In the genomic region with DNA sequence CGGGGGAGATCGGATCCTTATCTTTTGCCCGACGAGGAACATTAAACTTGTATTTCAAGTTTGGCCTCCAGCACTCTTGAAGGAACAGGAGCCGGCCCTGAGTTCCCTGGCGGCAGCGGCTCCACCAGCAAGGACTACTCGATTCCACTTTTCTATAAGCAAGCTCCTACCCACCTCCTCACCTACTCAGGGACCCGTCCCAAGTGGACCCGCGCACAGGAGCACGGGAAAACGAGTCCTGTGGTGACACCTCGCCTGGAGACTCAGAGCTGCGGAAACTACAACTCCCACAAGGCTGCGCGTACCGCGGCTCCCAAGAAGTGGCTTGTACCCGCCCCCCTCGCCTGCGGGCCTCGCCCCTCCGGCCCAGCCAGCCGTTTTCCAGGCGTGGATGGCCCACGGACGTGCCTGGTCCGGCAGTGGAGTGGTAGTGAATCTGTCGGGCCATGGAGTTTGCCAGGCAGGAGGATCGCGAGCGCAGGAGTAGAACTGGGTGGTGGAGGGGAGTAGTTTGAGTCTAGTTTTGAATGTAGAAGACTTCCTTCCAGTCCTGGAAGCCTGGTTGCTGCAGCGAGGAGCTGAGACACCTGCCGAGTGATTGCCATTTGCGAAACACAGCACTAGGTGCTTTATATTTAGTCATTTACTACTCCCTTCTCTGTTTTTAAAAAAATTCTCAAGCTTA, we compare ENCODE assay signal across 8 cellular contexts. TPM values are rescaled to one million over a fixed set of nuclear protein-coding genes. Genes with fewer than 3 reads are reported as not detected.
DNase-seq lines count a peak whose midpoint lies in the region; ATAC-seq and TF ChIP-seq lines count a peak whose summit lies in the region.

A gene (minus strand): TSS at position 206 of the 685 bp plus-strand sequence. CDS start 476 bp downstream, outside the sequence.

- H3K4me3 ChIP-seq in HUES48 (ENCODE audit: low read depth, low read length) (peak within 1 kb of the TSS; percentile 72), OCI-LY3 (ENCODE audit: low read length) (peak within 1 kb of the TSS; percentile 82)

- peak; percentile 93 for ATAC-seq in GM21423 (IDR thresholded peaks at IDR 0.05; ENCODE audit: unreplicated experiment)

- H3K27me3 ChIP-seq in HUES48 (ENCODE audit: control insufficient read depth, insufficient read depth, low read length) (no peaks in the 10 kb centered on the region), OCI-LY3 (ENCODE audit: low read depth, low read length) (peaks cover 2% of the 10 kb centered on the region; the same call in 1 of the 2 replicates)

- H3K9ac ChIP-seq in HUES48 (ENCODE audit: low read depth, low read length): peak within 1 kb of the TSS; percentile 15
- peak within 1 kb of the TSS; percentile 62 for H3K9ac ChIP-seq in OCI-LY3 (ENCODE audit: low read length)

- peak within 1 kb of the TSS; percentile 91 for H2AFZ ChIP-seq in OCI-LY3 (ENCODE audit: low read depth, low read length)

- no peak for TF ChIP-seq CTCF in OCI-LY3 (IDR thresholded peaks at IDR 0.05; ENCODE audit: low read depth, low read length)

- no peaks in the 10 kb centered on the region for H3K79me2 ChIP-seq in OCI-LY3 (ENCODE audit: low read length)

- in situ Hi-C loops in Caki2 (cut with HindIII; ENCODE audit: low pct_unique_long_range_greater_than_20kb, low sequenced_read_pairs): no loop called here

- no peaks in the 10 kb centered on the region for H3K4me1 ChIP-seq in HUES48 (ENCODE audit: control insufficient read depth, insufficient read depth, low read length)
- peaks cover 9% of the 10 kb centered on the region; the same call in 1 of the 2 replicates for H3K4me1 ChIP-seq in OCI-LY3 (ENCODE audit: low read length)

- H3K9me3 ChIP-seq in HUES48 (ENCODE audit: control insufficient read depth, insufficient read depth, low read length) (no peaks in the 10 kb centered on the region), OCI-LY3 (ENCODE audit: insufficient read depth, low read length) (no peaks in the 10 kb centered on the region)

- no peaks in the 10 kb centered on the region for H4K20me1 ChIP-seq in OCI-LY3 (ENCODE audit: insufficient read depth, low read length)

- DNase-seq in Caki2 (ENCODE audit: low read depth) (peak; percentile 90), activated T-cell treated with anti-CD3 and anti-CD28 coated beads for 1 hour (ENCODE audit: low read depth) (peak; percentile 74), epidermal melanocyte (ENCODE audit: insufficient read length, low spot score) (peak; percentile 86), midbrain (lab: John Stamatoyannopoulos, UW) (peak; percentile 94)
- peak; percentile 81 to 82 for DNase-seq in stimulated activated CD8-positive, alpha-beta memory T cell treated with anti-CD3 and anti-CD28 coated beads, Interleukin-15, amount 100 ng/mL, for 48 hours (ENCODE audit: low read depth in 2 of 2)

- H3K36me3 ChIP-seq in HUES48 (ENCODE audit: control insufficient read depth, insufficient read depth, low read length) (no peaks in the 10 kb centered on the region), OCI-LY3 (replicated peaks; ENCODE audit: low read depth, low read length) (no peaks in the 10 kb centered on the region)

- H3K27ac ChIP-seq in HUES48 (ENCODE audit: low read depth, low read length) (peak within 1 kb of the TSS; percentile 61), OCI-LY3 (ENCODE audit: low read length) (no peak within 1 kb of the TSS)

- H3K4me2 ChIP-seq in OCI-LY3 (ENCODE audit: low read length): peak within 1 kb of the TSS; percentile 87

RNA-seq across cellular contexts. Expression of the gene that starts here (rescaled TPM):
- total RNA-seq in Caki2 (2014; rRNA removed; shearing (Covaris generic); ENCODE audit: low replicate concordance): 14.9 and 31.2 TPM in 2 replicates
